Comparison of ENCODE assay signal across 5 cellular contexts in the genomic region with DNA sequence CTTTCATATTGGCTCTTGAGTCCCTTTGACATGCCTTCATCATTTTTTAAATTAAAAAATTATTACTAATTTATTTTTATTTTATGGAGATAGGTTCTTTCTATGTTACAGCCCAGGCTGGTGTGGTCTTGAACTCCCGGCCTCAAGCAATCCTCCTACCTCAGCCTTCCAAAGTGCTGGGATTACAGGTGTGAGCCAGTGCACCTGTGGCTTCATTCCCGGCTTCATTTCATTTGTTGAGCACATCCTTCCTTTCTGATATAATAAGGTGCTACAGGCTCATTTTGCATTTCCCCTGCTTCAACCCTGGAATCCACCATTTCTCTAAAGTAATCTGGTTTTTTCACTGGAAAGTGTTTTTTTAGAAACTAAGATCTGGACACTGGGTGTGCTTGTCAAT. TPM values are rescaled to one million over a fixed set of nuclear protein-coding genes. Genes with fewer than 3 reads are reported as not detected.
"Had no signal": no experiment of that assay in that cellular context is flagged by ENCODE, and none has a peak within 500 bp of the region (broad histone marks: within the 10 kb centered on the region; RNA-seq: fewer than 3 reads in every experiment).

No MANE protein-coding gene starts in this region.

RNA-seq across cellular contexts. Expression of a gene that starts 23.8 kb away (rescaled TPM):
- total RNA-seq: HepG2, HT-29, HT1080, IMR-90, K562 had no signal
